12 cellular contexts compared by ENCODE assay signal in genomic region chr9:34884732-34885131, GRCh38.
DNase-seq lines count a peak whose midpoint lies in the region; ATAC-seq, FAIRE-seq and TF ChIP-seq lines count a peak whose summit lies in the region.
"Had no signal": no experiment of that assay in that cellular context is flagged by ENCODE, and none has a peak within 500 bp of the region (broad histone marks: within the 10 kb centered on the region; RNA-seq: fewer than 3 reads in every experiment).

No MANE protein-coding gene starts in this region.

- peaks cover 4% of the 10 kb centered on the region for H3K27me3 Mint-ChIP-seq in activated naive CD8-positive, alpha-beta T cell treated with anti-CD3 and anti-CD28 coated beads, Interleukin-2, amount 50 U/mL, for 24 hours

- H3K4me1 ChIP-seq in uterus = no peaks in the 10 kb centered on the region

- no peaks in the 10 kb centered on the region for H3K4me1 Mint-ChIP-seq in activated naive CD8-positive, alpha-beta T cell treated with anti-CD3 and anti-CD28 coated beads, Interleukin-2, amount 50 U/mL, for 24 hours

- H3K4me3 Mint-ChIP-seq in activated naive CD8-positive, alpha-beta T cell treated with anti-CD3 and anti-CD28 coated beads, Interleukin-2, amount 50 U/mL, for 24 hours = no peak overlapping the region

- TF ChIP-seq POLR2A in GM12891 (IDR thresholded peaks at IDR 0.05; ENCODE audit: low read depth, low read length) = no peak
- no peak for TF ChIP-seq POLR2A in uterus (IDR thresholded peaks at IDR 0.05)

- no peaks in the 10 kb centered on the region for H3K9me3 ChIP-seq in uterus

- DNase-seq in GM12891 (ENCODE audit: insufficient read length, low spot score) (no peak), uterus (no peak), mesenteric fat pad (ENCODE audit: low spot score) (no peak), HK-2 (ENCODE audit: unreplicated experiment) (no peak)
- DNase-seq in activated naive CD8-positive, alpha-beta T cell treated with anti-CD3 and anti-CD28 coated beads, Interleukin-2, amount 50 U/mL, for 24 hours = peak; percentile 29
- DNase-seq: right cardiac atrium had no signal

- no peak overlapping the region for H3K27ac ChIP-seq in uterus
- H3K27ac ChIP-seq: C4-2B had no signal

- ATAC-seq in GM19452 (IDR thresholded peaks at IDR 0.05; ENCODE audit: unreplicated experiment) = peak; percentile 83
- ATAC-seq in HG03342 (IDR thresholded peaks at IDR 0.05; ENCODE audit: unreplicated experiment) = peak; percentile 82
- ATAC-seq in activated naive CD8-positive, alpha-beta T cell treated with anti-CD3 and anti-CD28 coated beads, Interleukin-2, amount 50 U/mL, for 24 hours = peak; percentile 96
- ATAC-seq in GM21515 (IDR thresholded peaks at IDR 0.05; ENCODE audit: unreplicated experiment) = no peak
- ATAC-seq: K562, right cardiac atrium had no signal

- H3K27me3 ChIP-seq in uterus = no peaks in the 10 kb centered on the region

- TF ChIP-seq CTCF in uterus (IDR thresholded peaks at IDR 0.05) = no peak

- FAIRE-seq in GM12891 (lab: Jason Lieb, UNC) = no peak
- FAIRE-seq: endometrium, K562 had no signal

- H3K4me3 ChIP-seq in uterus = no peak overlapping the region
- H3K4me3 ChIP-seq: K562 had no signal

- no peaks in the 10 kb centered on the region for H3K36me3 Mint-ChIP-seq in activated naive CD8-positive, alpha-beta T cell treated with anti-CD3 and anti-CD28 coated beads, Interleukin-2, amount 50 U/mL, for 24 hours (ENCODE audit: low read depth)

- intact Hi-C loops in uterus (cut with DNase I; ENCODE audit: low total_unique reads) = no loop called here

- H3K36me3 ChIP-seq in uterus = no peaks in the 10 kb centered on the region

- H3K9me3 Mint-ChIP-seq in activated naive CD8-positive, alpha-beta T cell treated with anti-CD3 and anti-CD28 coated beads, Interleukin-2, amount 50 U/mL, for 24 hours = no peaks in the 10 kb centered on the region

- H3K27ac Mint-ChIP-seq in activated naive CD8-positive, alpha-beta T cell treated with anti-CD3 and anti-CD28 coated beads, Interleukin-2, amount 50 U/mL, for 24 hours = peak overlapping the region; percentile 32

TF ChIP-seq in GM12891, 5 proteins besides CTCF, POLR2A, EP300 and RAD21:
- TF ChIP-seq PAX5 (IDR thresholded peaks at IDR 0.05; ENCODE audit: insufficient read depth, low read length, severe bottlenecking) = no peak
- peak; percentile 46; the same call in 1 of the 2 replicates for TF ChIP-seq SPI1 (IDR thresholded peaks at IDR 0.05; ENCODE audit: low read depth, low read length)
- TF ChIP-seq TAF1 (IDR thresholded peaks at IDR 0.05; ENCODE audit: low read depth, low read length) = no peak
- TF ChIP-seq POLR2AphosphoS5 (IDR thresholded peaks at IDR 0.05; ENCODE audit: low read depth, low read length) = no peak
- TF ChIP-seq POU2F2 (IDR thresholded peaks at IDR 0.05; ENCODE audit: low read depth, low read length) = peak; percentile 25; the same call in 1 of the 2 replicates
TF ChIP-seq in GM12891: peak in this region for 2.
